In genomic region chr1:19657511-19657910, GRCh38 we compare ENCODE assay signal across 1 cellular context.
TF ChIP-seq lines count a peak whose summit lies in the region.

No MANE protein-coding gene starts in this region.

TF ChIP-seq in HepG2, 621 proteins besides CTCF, POLR2A, EP300 and RAD21:
- TF ChIP-seq SMAD1 (CRISPR knock-in tag; IDR thresholded peaks at IDR 0.05; ENCODE audit: borderline replicate concordance, low read depth): no peak
- TF ChIP-seq MTF2 (CRISPR knock-in tag; IDR thresholded peaks at IDR 0.05; ENCODE audit: borderline replicate concordance): no peak
- TF ChIP-seq HNF1A (IDR thresholded peaks at IDR 0.05; ENCODE audit: low read depth): no peak
- no peak for TF ChIP-seq HNF1A (CRISPR knock-in tag; IDR thresholded peaks at IDR 0.05; ENCODE audit: borderline replicate concordance)
- no peak for TF ChIP-seq NR2F6 (IDR thresholded peaks at IDR 0.05)
- TF ChIP-seq NR2F6 (CRISPR knock-in tag; IDR thresholded peaks at IDR 0.05): no peak
- TF ChIP-seq, protein P1, sequence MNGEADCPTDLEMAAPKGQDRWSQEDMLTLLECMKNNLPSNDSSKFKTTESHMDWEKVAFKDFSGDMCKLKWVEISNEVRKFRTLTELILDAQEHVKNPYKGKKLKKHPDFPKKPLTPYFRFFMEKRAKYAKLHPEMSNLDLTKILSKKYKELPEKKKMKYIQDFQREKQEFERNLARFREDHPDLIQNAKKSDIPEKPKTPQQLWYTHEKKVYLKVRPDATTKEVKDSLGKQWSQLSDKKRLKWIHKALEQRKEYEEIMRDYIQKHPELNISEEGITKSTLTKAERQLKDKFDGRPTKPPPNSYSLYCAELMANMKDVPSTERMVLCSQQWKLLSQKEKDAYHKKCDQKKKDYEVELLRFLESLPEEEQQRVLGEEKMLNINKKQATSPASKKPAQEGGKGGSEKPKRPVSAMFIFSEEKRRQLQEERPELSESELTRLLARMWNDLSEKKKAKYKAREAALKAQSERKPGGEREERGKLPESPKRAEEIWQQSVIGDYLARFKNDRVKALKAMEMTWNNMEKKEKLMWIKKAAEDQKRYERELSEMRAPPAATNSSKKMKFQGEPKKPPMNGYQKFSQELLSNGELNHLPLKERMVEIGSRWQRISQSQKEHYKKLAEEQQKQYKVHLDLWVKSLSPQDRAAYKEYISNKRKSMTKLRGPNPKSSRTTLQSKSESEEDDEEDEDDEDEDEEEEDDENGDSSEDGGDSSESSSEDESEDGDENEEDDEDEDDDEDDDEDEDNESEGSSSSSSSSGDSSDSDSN (CRISPR knock-in tag; IDR thresholded peaks at IDR 0.05): no peak
- TF ChIP-seq ZNF652 (CRISPR knock-in tag; IDR thresholded peaks at IDR 0.05; ENCODE audit: borderline replicate concordance, low read depth): no peak
- TF ChIP-seq ZNF382 (CRISPR knock-in tag; IDR thresholded peaks at IDR 0.05; ENCODE audit: borderline replicate concordance): no peak
- no peak for TF ChIP-seq ZNF274 (CRISPR knock-in tag; IDR thresholded peaks at IDR 0.05)
- no peak for TF ChIP-seq ZNF180 (CRISPR knock-in tag; IDR thresholded peaks at IDR 0.05; ENCODE audit: borderline replicate concordance, low read depth)
- TF ChIP-seq CHD2 (IDR thresholded peaks at IDR 0.05; ENCODE audit: low read depth, low read length): no peak
- TF ChIP-seq U2AF2 (IDR thresholded peaks at IDR 0.05; ENCODE audit: low read depth, low read length): no peak
- TF ChIP-seq, protein P2, sequence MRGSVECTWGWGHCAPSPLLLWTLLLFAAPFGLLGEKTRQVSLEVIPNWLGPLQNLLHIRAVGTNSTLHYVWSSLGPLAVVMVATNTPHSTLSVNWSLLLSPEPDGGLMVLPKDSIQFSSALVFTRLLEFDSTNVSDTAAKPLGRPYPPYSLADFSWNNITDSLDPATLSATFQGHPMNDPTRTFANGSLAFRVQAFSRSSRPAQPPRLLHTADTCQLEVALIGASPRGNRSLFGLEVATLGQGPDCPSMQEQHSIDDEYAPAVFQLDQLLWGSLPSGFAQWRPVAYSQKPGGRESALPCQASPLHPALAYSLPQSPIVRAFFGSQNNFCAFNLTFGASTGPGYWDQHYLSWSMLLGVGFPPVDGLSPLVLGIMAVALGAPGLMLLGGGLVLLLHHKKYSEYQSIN (CRISPR knock-in tag; IDR thresholded peaks at IDR 0.05; ENCODE audit: borderline replicate concordance): no peak
- TF ChIP-seq, protein P3, sequence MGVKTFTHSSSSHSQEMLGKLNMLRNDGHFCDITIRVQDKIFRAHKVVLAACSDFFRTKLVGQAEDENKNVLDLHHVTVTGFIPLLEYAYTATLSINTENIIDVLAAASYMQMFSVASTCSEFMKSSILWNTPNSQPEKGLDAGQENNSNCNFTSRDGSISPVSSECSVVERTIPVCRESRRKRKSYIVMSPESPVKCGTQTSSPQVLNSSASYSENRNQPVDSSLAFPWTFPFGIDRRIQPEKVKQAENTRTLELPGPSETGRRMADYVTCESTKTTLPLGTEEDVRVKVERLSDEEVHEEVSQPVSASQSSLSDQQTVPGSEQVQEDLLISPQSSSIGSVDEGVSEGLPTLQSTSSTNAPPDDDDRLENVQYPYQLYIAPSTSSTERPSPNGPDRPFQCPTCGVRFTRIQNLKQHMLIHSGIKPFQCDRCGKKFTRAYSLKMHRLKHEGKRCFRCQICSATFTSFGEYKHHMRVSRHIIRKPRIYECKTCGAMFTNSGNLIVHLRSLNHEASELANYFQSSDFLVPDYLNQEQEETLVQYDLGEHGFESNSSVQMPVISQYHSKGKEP (CRISPR knock-in tag; IDR thresholded peaks at IDR 0.05): no peak
- TF ChIP-seq, protein P4, sequence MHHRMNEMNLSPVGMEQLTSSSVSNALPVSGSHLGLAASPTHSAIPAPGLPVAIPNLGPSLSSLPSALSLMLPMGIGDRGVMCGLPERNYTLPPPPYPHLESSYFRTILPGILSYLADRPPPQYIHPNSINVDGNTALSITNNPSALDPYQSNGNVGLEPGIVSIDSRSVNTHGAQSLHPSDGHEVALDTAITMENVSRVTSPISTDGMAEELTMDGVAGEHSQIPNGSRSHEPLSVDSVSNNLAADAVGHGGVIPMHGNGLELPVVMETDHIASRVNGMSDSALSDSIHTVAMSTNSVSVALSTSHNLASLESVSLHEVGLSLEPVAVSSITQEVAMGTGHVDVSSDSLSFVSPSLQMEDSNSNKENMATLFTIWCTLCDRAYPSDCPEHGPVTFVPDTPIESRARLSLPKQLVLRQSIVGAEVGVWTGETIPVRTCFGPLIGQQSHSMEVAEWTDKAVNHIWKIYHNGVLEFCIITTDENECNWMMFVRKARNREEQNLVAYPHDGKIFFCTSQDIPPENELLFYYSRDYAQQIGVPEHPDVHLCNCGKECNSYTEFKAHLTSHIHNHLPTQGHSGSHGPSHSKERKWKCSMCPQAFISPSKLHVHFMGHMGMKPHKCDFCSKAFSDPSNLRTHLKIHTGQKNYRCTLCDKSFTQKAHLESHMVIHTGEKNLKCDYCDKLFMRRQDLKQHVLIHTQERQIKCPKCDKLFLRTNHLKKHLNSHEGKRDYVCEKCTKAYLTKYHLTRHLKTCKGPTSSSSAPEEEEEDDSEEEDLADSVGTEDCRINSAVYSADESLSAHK (CRISPR knock-in tag; IDR thresholded peaks at IDR 0.05; ENCODE audit: borderline replicate concordance): no peak
- TF ChIP-seq ZNF18 (CRISPR knock-in tag; IDR thresholded peaks at IDR 0.05; ENCODE audit: insufficient replicate concordance): no peak
- no peak for TF ChIP-seq ZNF326 (CRISPR knock-in tag; IDR thresholded peaks at IDR 0.05; ENCODE audit: borderline replicate concordance)
- no peak for TF ChIP-seq SNAPC4 (CRISPR knock-in tag; IDR thresholded peaks at IDR 0.05)
- TF ChIP-seq SRSF9 (IDR thresholded peaks at IDR 0.05; ENCODE audit: borderline replicate concordance, insufficient read depth, low read depth, low read length, poor library complexity, severe bottlenecking): no peak
